Comparison of ENCODE assay signal across 1 cellular context in the genomic region with DNA sequence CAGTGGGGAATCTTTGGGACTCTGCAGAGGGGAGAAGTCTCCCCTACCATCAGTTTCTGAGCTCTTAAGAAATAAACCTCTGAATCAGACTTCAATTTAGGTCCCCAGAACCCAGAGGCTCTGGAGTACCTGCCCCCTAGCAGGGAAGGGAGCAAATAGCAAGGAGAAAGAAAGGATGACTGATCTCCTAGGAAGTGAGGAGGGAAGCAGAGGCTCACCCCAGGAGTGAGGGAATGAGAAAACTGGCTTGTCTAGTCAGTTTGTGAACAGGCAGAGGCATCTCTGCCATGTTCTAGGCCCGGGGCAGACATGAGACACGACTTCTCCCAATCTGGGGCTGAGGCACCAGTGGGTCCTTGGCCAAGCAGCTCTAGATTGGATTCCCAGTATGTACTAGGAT.
TF ChIP-seq lines count a peak whose summit lies in the region.

No MANE protein-coding gene starts in this region.

TF ChIP-seq in HCT116, 20 proteins besides CTCF, POLR2A, EP300 and RAD21:
- TF ChIP-seq EGR1 (IDR thresholded peaks at IDR 0.05; ENCODE audit: low read depth): no peak
- TF ChIP-seq, protein P1, sequence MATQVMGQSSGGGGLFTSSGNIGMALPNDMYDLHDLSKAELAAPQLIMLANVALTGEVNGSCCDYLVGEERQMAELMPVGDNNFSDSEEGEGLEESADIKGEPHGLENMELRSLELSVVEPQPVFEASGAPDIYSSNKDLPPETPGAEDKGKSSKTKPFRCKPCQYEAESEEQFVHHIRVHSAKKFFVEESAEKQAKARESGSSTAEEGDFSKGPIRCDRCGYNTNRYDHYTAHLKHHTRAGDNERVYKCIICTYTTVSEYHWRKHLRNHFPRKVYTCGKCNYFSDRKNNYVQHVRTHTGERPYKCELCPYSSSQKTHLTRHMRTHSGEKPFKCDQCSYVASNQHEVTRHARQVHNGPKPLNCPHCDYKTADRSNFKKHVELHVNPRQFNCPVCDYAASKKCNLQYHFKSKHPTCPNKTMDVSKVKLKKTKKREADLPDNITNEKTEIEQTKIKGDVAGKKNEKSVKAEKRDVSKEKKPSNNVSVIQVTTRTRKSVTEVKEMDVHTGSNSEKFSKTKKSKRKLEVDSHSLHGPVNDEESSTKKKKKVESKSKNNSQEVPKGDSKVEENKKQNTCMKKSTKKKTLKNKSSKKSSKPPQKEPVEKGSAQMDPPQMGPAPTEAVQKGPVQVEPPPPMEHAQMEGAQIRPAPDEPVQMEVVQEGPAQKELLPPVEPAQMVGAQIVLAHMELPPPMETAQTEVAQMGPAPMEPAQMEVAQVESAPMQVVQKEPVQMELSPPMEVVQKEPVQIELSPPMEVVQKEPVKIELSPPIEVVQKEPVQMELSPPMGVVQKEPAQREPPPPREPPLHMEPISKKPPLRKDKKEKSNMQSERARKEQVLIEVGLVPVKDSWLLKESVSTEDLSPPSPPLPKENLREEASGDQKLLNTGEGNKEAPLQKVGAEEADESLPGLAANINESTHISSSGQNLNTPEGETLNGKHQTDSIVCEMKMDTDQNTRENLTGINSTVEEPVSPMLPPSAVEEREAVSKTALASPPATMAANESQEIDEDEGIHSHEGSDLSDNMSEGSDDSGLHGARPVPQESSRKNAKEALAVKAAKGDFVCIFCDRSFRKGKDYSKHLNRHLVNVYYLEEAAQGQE (IDR thresholded peaks at IDR 0.05; ENCODE audit: low read depth): no peak
- no peak for TF ChIP-seq ZFX (IDR thresholded peaks at IDR 0.05)
- no peak for TF ChIP-seq CEBPB (IDR thresholded peaks at IDR 0.05; ENCODE audit: low read depth)
- TF ChIP-seq FOSL1 (IDR thresholded peaks at IDR 0.05; ENCODE audit: low read depth): no peak
- no peak for TF ChIP-seq CBX3 (IDR thresholded peaks at IDR 0.05; ENCODE audit: low read depth)
- no peak for TF ChIP-seq EZH2 (IDR thresholded peaks at IDR 0.05)
- TF ChIP-seq, protein P2, sequence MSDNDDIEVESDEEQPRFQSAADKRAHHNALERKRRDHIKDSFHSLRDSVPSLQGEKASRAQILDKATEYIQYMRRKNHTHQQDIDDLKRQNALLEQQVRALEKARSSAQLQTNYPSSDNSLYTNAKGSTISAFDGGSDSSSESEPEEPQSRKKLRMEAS (IDR thresholded peaks at IDR 0.05): no peak
- no peak for TF ChIP-seq SRF (IDR thresholded peaks at IDR 0.05; ENCODE audit: low read depth)
- no peak for TF ChIP-seq POLR2AphosphoS5 (IDR thresholded peaks at IDR 0.05; ENCODE audit: low read depth, low read length)
- no peak for TF ChIP-seq JUND (IDR thresholded peaks at IDR 0.05)
- no peak for TF ChIP-seq SIN3A (IDR thresholded peaks at IDR 0.05; ENCODE audit: low read depth)
- TF ChIP-seq, protein P3, sequence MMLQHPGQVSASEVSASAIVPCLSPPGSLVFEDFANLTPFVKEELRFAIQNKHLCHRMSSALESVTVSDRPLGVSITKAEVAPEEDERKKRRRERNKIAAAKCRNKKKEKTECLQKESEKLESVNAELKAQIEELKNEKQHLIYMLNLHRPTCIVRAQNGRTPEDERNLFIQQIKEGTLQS (IDR thresholded peaks at IDR 0.05): no peak
- TF ChIP-seq YY1 (IDR thresholded peaks at IDR 0.05; ENCODE audit: extremely low read depth, insufficient replicate concordance, low read depth, low read length): no peak
- TF ChIP-seq EZH2phosphoT487 (IDR thresholded peaks at IDR 0.05; ENCODE audit: borderline replicate concordance): no peak
- TF ChIP-seq SP1 (IDR thresholded peaks at IDR 0.05; ENCODE audit: low read depth): no peak
- TF ChIP-seq, protein P4, sequence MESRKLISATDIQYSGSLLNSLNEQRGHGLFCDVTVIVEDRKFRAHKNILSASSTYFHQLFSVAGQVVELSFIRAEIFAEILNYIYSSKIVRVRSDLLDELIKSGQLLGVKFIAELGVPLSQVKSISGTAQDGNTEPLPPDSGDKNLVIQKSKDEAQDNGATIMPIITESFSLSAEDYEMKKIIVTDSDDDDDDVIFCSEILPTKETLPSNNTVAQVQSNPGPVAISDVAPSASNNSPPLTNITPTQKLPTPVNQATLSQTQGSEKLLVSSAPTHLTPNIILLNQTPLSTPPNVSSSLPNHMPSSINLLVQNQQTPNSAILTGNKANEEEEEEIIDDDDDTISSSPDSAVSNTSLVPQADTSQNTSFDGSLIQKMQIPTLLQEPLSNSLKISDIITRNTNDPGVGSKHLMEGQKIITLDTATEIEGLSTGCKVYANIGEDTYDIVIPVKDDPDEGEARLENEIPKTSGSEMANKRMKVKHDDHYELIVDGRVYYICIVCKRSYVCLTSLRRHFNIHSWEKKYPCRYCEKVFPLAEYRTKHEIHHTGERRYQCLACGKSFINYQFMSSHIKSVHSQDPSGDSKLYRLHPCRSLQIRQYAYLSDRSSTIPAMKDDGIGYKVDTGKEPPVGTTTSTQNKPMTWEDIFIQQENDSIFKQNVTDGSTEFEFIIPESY (IDR thresholded peaks at IDR 0.05; ENCODE audit: extremely low read depth, insufficient replicate concordance, low read length): no peak
